In genomic region chr14:94104731-94105130, GRCh38 we compare ENCODE assay signal across 23 cellular contexts. TPM values are rescaled to one million over a fixed set of nuclear protein-coding genes. Genes with fewer than 3 reads are reported as not detected.
"Had no signal": no experiment of that assay in that cellular context is flagged by ENCODE, and none has a peak within 500 bp of the region (broad histone marks: within the 10 kb centered on the region; RNA-seq: fewer than 3 reads in every experiment).

No MANE protein-coding gene starts in this region.

- ATAC-seq: effector memory CD8-positive, alpha-beta T cell; esophagus mucosa; foreskin keratinocyte; gastrocnemius medialis; gastroesophageal sphincter; heart right ventricle had no signal

- H3K27ac ChIP-seq: colonic mucosa, coronary artery, dorsolateral prefrontal cortex, epithelial cell of prostate, esophagus muscularis mucosa, esophagus squamous epithelium, foreskin keratinocyte, gastrocnemius medialis, gastroesophageal sphincter, heart right ventricle had no signal

- DNase-seq: colonic mucosa; cortex of kidney; dermis blood vessel endothelial cell; dorsolateral prefrontal cortex; effector CD4-positive, alpha-beta T cell; effector CD8-positive, alpha-beta T cell; effector memory CD4-positive, alpha-beta T cell; effector memory CD8-positive, alpha-beta T cell; endodermal cell; erythroblast; esophagus squamous epithelium; foreskin fibroblast; foreskin keratinocyte; foreskin melanocyte; gastrocnemius medialis; glutamatergic neuron; heart right ventricle had no signal

- H3K36me3 ChIP-seq: colonic mucosa, esophagus muscularis mucosa, esophagus squamous epithelium, gastrocnemius medialis, gastroesophageal sphincter, heart right ventricle had no signal

- H3K4me1 ChIP-seq: colonic mucosa, foreskin keratinocyte had no signal

- H3K4me3 ChIP-seq: colonic mucosa, coronary artery, dorsolateral prefrontal cortex, esophagus muscularis mucosa, esophagus squamous epithelium, gastrocnemius medialis, gastroesophageal sphincter, heart right ventricle had no signal

- H3K9me3 ChIP-seq: colonic mucosa, esophagus muscularis mucosa, esophagus squamous epithelium, gastrocnemius medialis, gastroesophageal sphincter, heart right ventricle had no signal

- H3K27me3 ChIP-seq: colonic mucosa, dorsolateral prefrontal cortex, esophagus muscularis mucosa, esophagus squamous epithelium, foreskin keratinocyte, gastrocnemius medialis, gastroesophageal sphincter, heart right ventricle had no signal

RNA-seq across cellular contexts. Expression of gene IFI27, which starts 5.8 kb away (rescaled TPM):
- total RNA-seq: epithelial cell of proximal tubule had no signal
